8 cellular contexts compared by ENCODE assay signal in the genomic region with DNA sequence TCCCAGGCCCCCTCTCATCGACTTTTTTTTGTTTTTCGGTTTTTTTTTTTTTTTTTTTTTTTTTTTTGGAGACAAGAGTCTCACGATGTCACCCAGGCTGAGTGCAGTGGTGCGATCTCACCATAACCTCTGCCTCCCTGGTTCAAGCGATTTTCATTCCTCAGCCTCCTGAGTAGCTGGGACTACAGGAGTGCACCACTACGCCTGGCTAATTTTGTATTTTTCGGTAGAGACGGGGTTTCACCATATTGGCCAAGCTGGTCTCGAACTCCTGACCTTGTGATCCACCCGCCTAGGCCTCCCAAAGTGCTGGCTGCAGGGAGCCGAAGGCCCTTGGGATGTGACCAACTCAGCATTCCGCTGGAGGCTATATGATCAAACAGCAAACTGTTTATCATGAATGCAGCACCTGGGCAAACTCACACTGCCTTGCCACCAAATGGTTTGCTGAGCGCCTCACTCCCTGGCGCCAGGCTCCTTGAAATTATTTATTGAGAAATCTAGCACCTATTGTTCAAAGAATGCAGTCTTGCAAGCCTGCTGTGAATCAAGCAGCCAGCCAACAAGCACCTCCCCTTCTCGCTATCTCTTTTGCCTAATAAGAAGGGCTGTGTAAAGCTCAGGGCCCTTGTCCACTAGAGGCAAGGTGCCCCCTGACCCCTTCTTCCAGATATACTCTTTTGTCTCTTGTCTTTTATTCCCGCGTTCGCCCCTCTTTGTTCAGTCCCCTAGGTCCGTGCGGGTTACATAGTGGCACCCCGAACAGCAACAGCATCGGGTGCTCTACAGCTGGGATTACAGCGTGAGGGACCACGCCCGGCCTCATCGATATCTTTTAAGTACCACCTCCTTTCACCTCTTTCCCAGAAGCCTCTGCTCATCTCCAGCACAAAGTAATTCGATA. TPM values are rescaled to one million over a fixed set of nuclear protein-coding genes. Genes with fewer than 3 reads are reported as not detected.
DNase-seq lines count a peak whose midpoint lies in the region; ATAC-seq, FAIRE-seq and TF ChIP-seq lines count a peak whose summit lies in the region.

No MANE protein-coding gene starts in this region.

- no peak for TF ChIP-seq CTCF in foreskin keratinocyte (conservative IDR thresholded peaks at IDR 0.05)

- peak; percentile 5 for ATAC-seq in foreskin keratinocyte
- no peak for ATAC-seq in HG02938 (IDR thresholded peaks at IDR 0.05; ENCODE audit: unreplicated experiment)

- H3K27me3 ChIP-seq in foreskin keratinocyte, result no peaks in the 10 kb centered on the region

- peak; percentile 82 for FAIRE-seq in GM18507 (lab: Jason Lieb, UNC)

- no peak for DNase-seq in GM18507 (ENCODE audit: extremely low spot score, insufficient read length, low read depth)
- DNase-seq in HT-29 (ENCODE audit: low spot score), result peak; percentile 31
- peak; percentile 9 to 37 for DNase-seq in activated CD4-positive, alpha-beta T cell treated with anti-CD3 and anti-CD28 coated beads, Interleukin-2, amount 50 U/mL, for 48 hours
- peak; percentile 20 to 59 for DNase-seq in foreskin keratinocyte
- DNase-seq in retina, result peak; percentile 40
- DNase-seq in 8988T, result no peak
- no peak for DNase-seq in GM03348 (ENCODE audit: low spot score)

- peak overlapping the region; percentile 70 for H3K27ac ChIP-seq in foreskin keratinocyte

- H3K4me1 ChIP-seq in foreskin keratinocyte, result peaks cover 3% of the 10 kb centered on the region

RNA-seq across cellular contexts. Expression of gene RIGI, which starts 1.2 kb away (rescaled TPM):
- 3.2 and 3.8 TPM in 2 replicates for total RNA-seq in HT-29 (2014; rRNA removed; shearing (Covaris generic))
- 23.4 and 30.2 TPM in 2 replicates for total RNA-seq in foreskin keratinocyte
- 8.7 and 10.4 TPM in 2 replicates for polyA plus RNA-seq in foreskin keratinocyte

RNA-seq across cellular contexts. Expression of gene SMIM27, which starts 27.3 kb away (rescaled TPM):
- 1.9 and 3.3 TPM in 2 replicates for total RNA-seq in HT-29 (2014; rRNA removed; shearing (Covaris generic))
- 7.8 and 9.6 TPM in 2 replicates for total RNA-seq in foreskin keratinocyte
- polyA plus RNA-seq in foreskin keratinocyte, result 10.0 and 13.3 TPM in 2 replicates

RNA-seq across cellular contexts. Expression of gene TOPORS, which starts 27.6 kb away (rescaled TPM):
- total RNA-seq in HT-29 (2014; rRNA removed; shearing (Covaris generic)), result 11.3 and 12.9 TPM in 2 replicates
- 19.5 and 20.3 TPM in 2 replicates for total RNA-seq in foreskin keratinocyte
- 4.1 and 5.3 TPM in 2 replicates for polyA plus RNA-seq in foreskin keratinocyte

RNA-seq across cellular contexts. Expression of gene NDUFB6, which starts 48.1 kb away (rescaled TPM):
- 37.8 and 48.1 TPM in 2 replicates for total RNA-seq in HT-29 (2014; rRNA removed; shearing (Covaris generic))
- total RNA-seq in foreskin keratinocyte, result 56.9 and 57.8 TPM in 2 replicates
- polyA plus RNA-seq in foreskin keratinocyte, result 88.2 and 100 TPM in 2 replicates

Comparison
In these comparisons a context has a peak if more than half of its experiments do, and no peak if none do; other contexts are left out.
1. DNase-seq: peak in HT-29 (single experiment), activated CD4-positive, alpha-beta T cell treated with anti-CD3 and anti-CD28 coated beads, Interleukin-2, amount 50 U/mL, for 48 hours (2 of 2), foreskin keratinocyte (2 of 2) and retina (single experiment); none in GM18507 (single experiment), 8988T (single experiment) and GM03348 (single experiment).